Comparison of ENCODE assay signal across 8 cellular contexts in genomic region chr3:43769471-43770425, GRCh38.
DNase-seq lines count a peak whose midpoint lies in the region; ATAC-seq and TF ChIP-seq lines count a peak whose summit lies in the region.

No MANE protein-coding gene starts in this region.

- peak; percentile 59 for ATAC-seq in HG03135 (IDR thresholded peaks at IDR 0.05; ENCODE audit: unreplicated experiment)
- no peak for ATAC-seq in HG03442 (IDR thresholded peaks at IDR 0.05; ENCODE audit: unreplicated experiment)

- POLR2A ChIA-PET in activated CD4-positive, alpha-beta memory T cell treated with anti-CD3 and anti-CD28 coated beads for 36 hours (lab: Charles Lee), result no interaction called here

- TF ChIP-seq RAD21 in liver (IDR thresholded peaks at IDR 0.05), result peak; percentile 75 to 87

- H3K27ac ChIP-seq in duodenal mucosa (ENCODE audit: low read depth, low read length) (peak overlapping the region; percentile 44), liver (ENCODE audit: low read depth in 1 of 2, low read length in 2 of 2) (peak overlapping the region; percentile 1 to 6)

- TF ChIP-seq CTCF in liver (IDR thresholded peaks at IDR 0.05; ENCODE audit: low read depth, low read length, missing input control), result peak; percentile 88

- WGBS in liver, result 21% methylated on average over 27 of the region's 27 CpGs

- H3K4me1 ChIP-seq in duodenal mucosa (ENCODE audit: control insufficient read depth in 1 of 2, insufficient read depth in 2 of 2, low read length in 2 of 2) (peaks cover 25 to 26% of the 10 kb centered on the region in 2 donors), liver (ENCODE audit: control insufficient read depth in 4 of 4, insufficient read depth in 4 of 4, low read length in 3 of 4) (peaks cover 2 to 10% (median 9%) of the 10 kb centered on the region in 4 donors)

- DNase-seq in DMS79 (lab: John Stamatoyannopoulos, UW), result peak; percentile 83
- DNase-seq in NCI-H69 (lab: John Stamatoyannopoulos, UW), result peak; percentile 89
- peak; percentile 86 for DNase-seq in activated CD4-positive, alpha-beta memory T cell treated with anti-CD3 and anti-CD28 coated beads for 36 hours
- DNase-seq in stimulated activated CD4-positive, alpha-beta T cell treated with anti-CD3 and anti-CD28 coated beads, Interleukin-4, amount 100 ng/mL, for 1 hour, result peak; percentile 75

- H3K4me1 Mint-ChIP-seq in activated CD4-positive, alpha-beta memory T cell treated with anti-CD3 and anti-CD28 coated beads for 36 hours (ENCODE audit: low read depth), result peaks cover 28% of the 10 kb centered on the region

- CTCF ChIA-PET in activated CD4-positive, alpha-beta memory T cell treated with anti-CD3 and anti-CD28 coated beads for 36 hours (lab: Charles Lee), result interaction anchor here (0.6 to 2.3 kb wide), 11 partner anchors 9 to 607 kb away, joined by 3 to 19 read pairs (median 4); no protein-coding TSS in a partner anchor

- H3K27me3 Mint-ChIP-seq in activated CD4-positive, alpha-beta memory T cell treated with anti-CD3 and anti-CD28 coated beads for 36 hours, result no peaks in the 10 kb centered on the region

- no peaks in the 10 kb centered on the region for H3K9me3 Mint-ChIP-seq in activated CD4-positive, alpha-beta memory T cell treated with anti-CD3 and anti-CD28 coated beads for 36 hours

- H3K4me3 Mint-ChIP-seq in activated CD4-positive, alpha-beta memory T cell treated with anti-CD3 and anti-CD28 coated beads for 36 hours, result no peak overlapping the region

- H3K9me3 ChIP-seq in duodenal mucosa (ENCODE audit: control insufficient read depth in 1 of 2, low read length in 2 of 2) (no peaks in the 10 kb centered on the region), liver (ENCODE audit: control insufficient read depth in 4 of 4, low read length in 3 of 4) (no peaks in the 10 kb centered on the region)

- H3K9ac ChIP-seq in duodenal mucosa (ENCODE audit: low read depth in 1 of 2, low read length in 2 of 2) (peak overlapping the region; percentile 11 to 22), liver (ENCODE audit: low read depth in 1 of 2, low read length in 2 of 2) (no peak overlapping the region)

- H3K36me3 ChIP-seq in duodenal mucosa (ENCODE audit: control insufficient read depth in 1 of 2, insufficient read depth in 2 of 2, low read length in 2 of 2), result no peaks in the 10 kb centered on the region
- no peaks in the 10 kb centered on the region for H3K36me3 ChIP-seq in liver (ENCODE audit: control insufficient read depth in 4 of 4, insufficient read depth in 3 of 4, low read depth in 1 of 4, low read length in 3 of 4)

- H3K4me3 ChIP-seq in duodenal mucosa (ENCODE audit: low read depth in 1 of 2, low read length in 2 of 2) (peak overlapping the region; percentile 50 to 53), liver (ENCODE audit: low read depth in 1 of 3, low read length in 3 of 3) (no peak overlapping the region)

- H3K27me3 ChIP-seq in duodenal mucosa (ENCODE audit: control insufficient read depth in 1 of 2, insufficient read depth in 2 of 2, low read length in 2 of 2) (no peaks in the 10 kb centered on the region), liver (ENCODE audit: control insufficient read depth in 4 of 4, insufficient read depth in 4 of 4, low read length in 3 of 4) (no peaks in the 10 kb centered on the region)

- H3K36me3 Mint-ChIP-seq in activated CD4-positive, alpha-beta memory T cell treated with anti-CD3 and anti-CD28 coated beads for 36 hours, result no peaks in the 10 kb centered on the region

- intact Hi-C loops in activated CD4-positive, alpha-beta memory T cell treated with anti-CD3 and anti-CD28 coated beads for 36 hours (cut with micrococcal nuclease), result loop anchor here (1.0 to 5.0 kb wide), 3 partner anchors 125 to 429 kb away; no protein-coding TSS in a partner anchor

- no peak overlapping the region for H3K27ac Mint-ChIP-seq in activated CD4-positive, alpha-beta memory T cell treated with anti-CD3 and anti-CD28 coated beads for 36 hours

TF ChIP-seq in liver, 16 proteins besides CTCF, POLR2A, EP300 and RAD21:
- no peak for TF ChIP-seq FOXA1 (IDR thresholded peaks at IDR 0.05)
- no peak for TF ChIP-seq FOXA2 (IDR thresholded peaks at IDR 0.05)
- TF ChIP-seq HNF4A (conservative IDR thresholded peaks at IDR 0.05), result no peak
- no peak for TF ChIP-seq JUND (IDR thresholded peaks at IDR 0.05)
- no peak for TF ChIP-seq MAX (IDR thresholded peaks at IDR 0.05)
- TF ChIP-seq GABPA (IDR thresholded peaks at IDR 0.05 in 1 of 2, conservative IDR thresholded peaks at IDR 0.05 in 1 of 2), result no peak
- TF ChIP-seq REST (IDR thresholded peaks at IDR 0.05), result no peak
- TF ChIP-seq NR2F2 (IDR thresholded peaks at IDR 0.05), result peak; percentile 5
- peak; percentile 57 for TF ChIP-seq SP1 (IDR thresholded peaks at IDR 0.05)
- TF ChIP-seq ATF3 (IDR thresholded peaks at IDR 0.05), result no peak
- peak in 1 of 2 donors; percentile 18 for TF ChIP-seq RXRA (IDR thresholded peaks at IDR 0.05)

Comparison
In these comparisons a context has a peak if more than half of its experiments do, and no peak if none do; other contexts are left out.
1. H3K4me3 ChIP-seq: peak in duodenal mucosa (2 of 2); none in liver (0 of 3).
2. H3K9ac ChIP-seq: peak in duodenal mucosa (2 of 2); none in liver (0 of 2).
3. Peak in every context shown above with its lines, with median percentiles within 50 percentile points of each other: DNase-seq.